1 cellular context compared by ENCODE assay signal in genomic region chr3:160226026-160226739, GRCh38.
TF ChIP-seq lines count a peak whose summit lies in the region.

No MANE protein-coding gene starts in this region.

TF ChIP-seq in WTC11, 78 proteins besides CTCF, POLR2A, EP300 and RAD21 (continued from another document and continues in another):
- TF ChIP-seq ZNF532 (CRISPR knock-in tag; IDR thresholded peaks at IDR 0.05; ENCODE audit: borderline replicate concordance) (no peak), ZNF138 (CRISPR knock-in tag; conservative IDR thresholded peaks at IDR 0.05) (no peak), ZNF416 (CRISPR knock-in tag; IDR thresholded peaks at IDR 0.05) (no peak), GRHL2 (CRISPR knock-in tag; IDR thresholded peaks at IDR 0.05; ENCODE audit: insufficient replicate concordance, severe bottlenecking) (no peak), ESRRA (CRISPR knock-in tag; IDR thresholded peaks at IDR 0.05; ENCODE audit: borderline replicate concordance) (no peak; the same call in 1 of the 2 replicates), JAZF1 (CRISPR knock-in tag; IDR thresholded peaks at IDR 0.05) (no peak), PRRX2 (CRISPR knock-in tag; IDR thresholded peaks at IDR 0.05) (no peak), RORB (CRISPR knock-in tag; IDR thresholded peaks at IDR 0.05) (no peak), ZNF512 (CRISPR knock-in tag; IDR thresholded peaks at IDR 0.05; ENCODE audit: borderline replicate concordance) (no peak), E2F1 (CRISPR knock-in tag; IDR thresholded peaks at IDR 0.05) (no peak; the same call in none of the 2 replicates), MXD4 (CRISPR knock-in tag; IDR thresholded peaks at IDR 0.05; ENCODE audit: borderline replicate concordance) (no peak), ZSCAN18 (CRISPR knock-in tag; IDR thresholded peaks at IDR 0.05) (no peak), FOXK1 (CRISPR knock-in tag; IDR thresholded peaks at IDR 0.05) (peak; percentile 62; the same call in 1 of the 2 replicates), ERG (CRISPR knock-in tag; IDR thresholded peaks at IDR 0.05) (no peak), ZNF425 (CRISPR knock-in tag; conservative IDR thresholded peaks at IDR 0.05) (no peak), SMAD4 (CRISPR knock-in tag; IDR thresholded peaks at IDR 0.05) (0 out of 2 replicates have a peak, but pooled peaks have one; percentile 55), CREM (CRISPR knock-in tag; IDR thresholded peaks at IDR 0.05) (no peak), ETV6 (CRISPR knock-in tag; IDR thresholded peaks at IDR 0.05) (no peak; the same call in 1 of the 2 replicates), EMX1 (CRISPR knock-in tag; IDR thresholded peaks at IDR 0.05) (no peak), ZNF263 (CRISPR knock-in tag; IDR thresholded peaks at IDR 0.05; ENCODE audit: low read depth) (no peak), GABPB1 (CRISPR knock-in tag; IDR thresholded peaks at IDR 0.05) (no peak), TP53 (CRISPR knock-in tag; IDR thresholded peaks at IDR 0.05) (peak; percentile 85), E2F4 (CRISPR knock-in tag; IDR thresholded peaks at IDR 0.05; ENCODE audit: borderline replicate concordance, low read depth) (0 out of 2 replicates have a peak, but pooled peaks have one; percentile 73), CBFB (CRISPR knock-in tag; IDR thresholded peaks at IDR 0.05; ENCODE audit: low read depth) (0 out of 2 replicates have a peak, but pooled peaks have one; percentile 20)
- TF ChIP-seq, protein P1, sequence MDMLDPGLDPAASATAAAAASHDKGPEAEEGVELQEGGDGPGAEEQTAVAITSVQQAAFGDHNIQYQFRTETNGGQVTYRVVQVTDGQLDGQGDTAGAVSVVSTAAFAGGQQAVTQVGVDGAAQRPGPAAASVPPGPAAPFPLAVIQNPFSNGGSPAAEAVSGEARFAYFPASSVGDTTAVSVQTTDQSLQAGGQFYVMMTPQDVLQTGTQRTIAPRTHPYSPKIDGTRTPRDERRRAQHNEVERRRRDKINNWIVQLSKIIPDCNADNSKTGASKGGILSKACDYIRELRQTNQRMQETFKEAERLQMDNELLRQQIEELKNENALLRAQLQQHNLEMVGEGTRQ (CRISPR knock-in tag; IDR thresholded peaks at IDR 0.05) = peak; percentile 73
- TF ChIP-seq, protein P2, sequence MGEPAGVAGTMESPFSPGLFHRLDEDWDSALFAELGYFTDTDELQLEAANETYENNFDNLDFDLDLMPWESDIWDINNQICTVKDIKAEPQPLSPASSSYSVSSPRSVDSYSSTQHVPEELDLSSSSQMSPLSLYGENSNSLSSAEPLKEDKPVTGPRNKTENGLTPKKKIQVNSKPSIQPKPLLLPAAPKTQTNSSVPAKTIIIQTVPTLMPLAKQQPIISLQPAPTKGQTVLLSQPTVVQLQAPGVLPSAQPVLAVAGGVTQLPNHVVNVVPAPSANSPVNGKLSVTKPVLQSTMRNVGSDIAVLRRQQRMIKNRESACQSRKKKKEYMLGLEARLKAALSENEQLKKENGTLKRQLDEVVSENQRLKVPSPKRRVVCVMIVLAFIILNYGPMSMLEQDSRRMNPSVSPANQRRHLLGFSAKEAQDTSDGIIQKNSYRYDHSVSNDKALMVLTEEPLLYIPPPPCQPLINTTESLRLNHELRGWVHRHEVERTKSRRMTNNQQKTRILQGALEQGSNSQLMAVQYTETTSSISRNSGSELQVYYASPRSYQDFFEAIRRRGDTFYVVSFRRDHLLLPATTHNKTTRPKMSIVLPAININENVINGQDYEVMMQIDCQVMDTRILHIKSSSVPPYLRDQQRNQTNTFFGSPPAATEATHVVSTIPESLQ (CRISPR knock-in tag; IDR thresholded peaks at IDR 0.05) = no peak
- TF ChIP-seq, protein P3, sequence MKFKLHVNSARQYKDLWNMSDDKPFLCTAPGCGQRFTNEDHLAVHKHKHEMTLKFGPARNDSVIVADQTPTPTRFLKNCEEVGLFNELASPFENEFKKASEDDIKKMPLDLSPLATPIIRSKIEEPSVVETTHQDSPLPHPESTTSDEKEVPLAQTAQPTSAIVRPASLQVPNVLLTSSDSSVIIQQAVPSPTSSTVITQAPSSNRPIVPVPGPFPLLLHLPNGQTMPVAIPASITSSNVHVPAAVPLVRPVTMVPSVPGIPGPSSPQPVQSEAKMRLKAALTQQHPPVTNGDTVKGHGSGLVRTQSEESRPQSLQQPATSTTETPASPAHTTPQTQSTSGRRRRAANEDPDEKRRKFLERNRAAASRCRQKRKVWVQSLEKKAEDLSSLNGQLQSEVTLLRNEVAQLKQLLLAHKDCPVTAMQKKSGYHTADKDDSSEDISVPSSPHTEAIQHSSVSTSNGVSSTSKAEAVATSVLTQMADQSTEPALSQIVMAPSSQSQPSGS (CRISPR knock-in tag; IDR thresholded peaks at IDR 0.05; ENCODE audit: borderline replicate concordance, low read depth) = peak; percentile 14; the same call in 1 of the 2 replicates
- TF ChIP-seq, protein P4, sequence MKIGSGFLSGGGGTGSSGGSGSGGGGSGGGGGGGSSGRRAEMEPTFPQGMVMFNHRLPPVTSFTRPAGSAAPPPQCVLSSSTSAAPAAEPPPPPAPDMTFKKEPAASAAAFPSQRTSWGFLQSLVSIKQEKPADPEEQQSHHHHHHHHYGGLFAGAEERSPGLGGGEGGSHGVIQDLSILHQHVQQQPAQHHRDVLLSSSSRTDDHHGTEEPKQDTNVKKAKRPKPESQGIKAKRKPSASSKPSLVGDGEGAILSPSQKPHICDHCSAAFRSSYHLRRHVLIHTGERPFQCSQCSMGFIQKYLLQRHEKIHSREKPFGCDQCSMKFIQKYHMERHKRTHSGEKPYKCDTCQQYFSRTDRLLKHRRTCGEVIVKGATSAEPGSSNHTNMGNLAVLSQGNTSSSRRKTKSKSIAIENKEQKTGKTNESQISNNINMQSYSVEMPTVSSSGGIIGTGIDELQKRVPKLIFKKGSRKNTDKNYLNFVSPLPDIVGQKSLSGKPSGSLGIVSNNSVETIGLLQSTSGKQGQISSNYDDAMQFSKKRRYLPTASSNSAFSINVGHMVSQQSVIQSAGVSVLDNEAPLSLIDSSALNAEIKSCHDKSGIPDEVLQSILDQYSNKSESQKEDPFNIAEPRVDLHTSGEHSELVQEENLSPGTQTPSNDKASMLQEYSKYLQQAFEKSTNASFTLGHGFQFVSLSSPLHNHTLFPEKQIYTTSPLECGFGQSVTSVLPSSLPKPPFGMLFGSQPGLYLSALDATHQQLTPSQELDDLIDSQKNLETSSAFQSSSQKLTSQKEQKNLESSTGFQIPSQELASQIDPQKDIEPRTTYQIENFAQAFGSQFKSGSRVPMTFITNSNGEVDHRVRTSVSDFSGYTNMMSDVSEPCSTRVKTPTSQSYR (CRISPR knock-in tag; IDR thresholded peaks at IDR 0.05) = peak; percentile 72; the same call in 1 of the 2 replicates
- TF ChIP-seq, protein P5, sequence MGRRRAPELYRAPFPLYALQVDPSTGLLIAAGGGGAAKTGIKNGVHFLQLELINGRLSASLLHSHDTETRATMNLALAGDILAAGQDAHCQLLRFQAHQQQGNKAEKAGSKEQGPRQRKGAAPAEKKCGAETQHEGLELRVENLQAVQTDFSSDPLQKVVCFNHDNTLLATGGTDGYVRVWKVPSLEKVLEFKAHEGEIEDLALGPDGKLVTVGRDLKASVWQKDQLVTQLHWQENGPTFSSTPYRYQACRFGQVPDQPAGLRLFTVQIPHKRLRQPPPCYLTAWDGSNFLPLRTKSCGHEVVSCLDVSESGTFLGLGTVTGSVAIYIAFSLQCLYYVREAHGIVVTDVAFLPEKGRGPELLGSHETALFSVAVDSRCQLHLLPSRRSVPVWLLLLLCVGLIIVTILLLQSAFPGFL (CRISPR knock-in tag; IDR thresholded peaks at IDR 0.05; ENCODE audit: borderline replicate concordance) = no peak
- TF ChIP-seq, protein P6, sequence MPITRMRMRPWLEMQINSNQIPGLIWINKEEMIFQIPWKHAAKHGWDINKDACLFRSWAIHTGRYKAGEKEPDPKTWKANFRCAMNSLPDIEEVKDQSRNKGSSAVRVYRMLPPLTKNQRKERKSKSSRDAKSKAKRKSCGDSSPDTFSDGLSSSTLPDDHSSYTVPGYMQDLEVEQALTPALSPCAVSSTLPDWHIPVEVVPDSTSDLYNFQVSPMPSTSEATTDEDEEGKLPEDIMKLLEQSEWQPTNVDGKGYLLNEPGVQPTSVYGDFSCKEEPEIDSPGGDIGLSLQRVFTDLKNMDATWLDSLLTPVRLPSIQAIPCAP (CRISPR knock-in tag; IDR thresholded peaks at IDR 0.05) = peak; percentile 86; the same call in 1 of the 2 replicates
